8 cellular contexts compared by ENCODE assay signal in the genomic region with DNA sequence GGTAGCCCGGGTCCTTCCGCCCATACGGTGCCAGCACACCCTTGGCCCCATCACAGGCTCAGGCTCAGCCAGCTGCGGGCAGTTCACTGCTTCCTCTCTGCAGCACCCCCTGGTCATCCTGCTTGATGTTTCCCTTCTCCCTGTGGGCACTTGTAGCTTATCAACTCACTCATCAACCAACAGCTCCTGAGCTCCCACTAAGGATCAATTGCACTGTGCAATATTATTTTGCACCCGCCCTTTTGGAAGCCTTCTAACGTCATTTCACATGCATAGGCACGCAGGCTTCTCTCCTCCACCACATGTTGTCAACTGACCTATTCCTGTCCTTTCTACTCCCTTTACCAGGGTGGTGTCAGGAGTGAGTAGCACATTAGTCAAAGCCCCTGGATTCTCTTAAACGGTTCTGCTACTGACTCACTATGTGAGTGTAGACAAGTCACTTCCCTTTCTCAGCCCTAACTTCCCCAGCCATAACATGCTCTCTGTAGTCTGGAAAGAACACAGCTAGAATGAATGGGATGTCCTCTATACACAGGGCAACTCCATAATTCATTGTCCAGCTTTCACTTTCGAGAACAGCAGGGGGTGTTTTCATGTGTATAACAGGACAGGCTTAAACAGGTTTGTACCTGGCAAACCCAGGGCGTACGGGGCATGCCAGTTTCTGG. TPM values are rescaled to one million over a fixed set of nuclear protein-coding genes. Genes with fewer than 3 reads are reported as not detected.
DNase-seq lines count a peak whose midpoint lies in the region; ATAC-seq, FAIRE-seq and TF ChIP-seq lines count a peak whose summit lies in the region.

No MANE protein-coding gene starts in this region.

- peaks cover 27 to 35% of the 10 kb centered on the region in 2 experiments for H3K4me1 ChIP-seq in SK-N-SH (ENCODE audit: control insufficient read depth in 1 of 2, insufficient read depth in 2 of 2, low read depth in 1 of 2, low read length in 1 of 2)

- H3K79me2 ChIP-seq in SK-N-SH (ENCODE audit: insufficient read depth), result no peaks in the 10 kb centered on the region

- H2AFZ ChIP-seq in SK-N-SH (ENCODE audit: low read depth), result peak overlapping the region; percentile 35

- 0 out of 2 replicates have a peak, but pooled peaks have one; percentile 26 for TF ChIP-seq POLR2A in H54 (IDR thresholded peaks at IDR 0.05; ENCODE audit: low read depth, low read length)

- H3F3A ChIP-seq in SK-N-SH (replicated peaks; ENCODE audit: insufficient read depth), result peaks cover 17% of the 10 kb centered on the region

- peak overlapping the region; percentile 26 for H3K4me2 ChIP-seq in SK-N-SH

- CTCF ChIA-PET in SK-N-SH (lab: Yijun Ruan, JAX), result interaction anchor here (0.7 to 1.1 kb wide), 3 partner anchors 44 to 150 kb away, joined by 3 read pairs; no protein-coding TSS in a partner anchor

- H3K27me3 ChIP-seq in SK-N-SH (ENCODE audit: insufficient read depth), result no peaks in the 10 kb centered on the region

- 53% methylated on average over 11 of the region's 11 CpGs for WGBS in SK-N-SH (ENCODE audit: low lambda C conversion rate)

- peak; percentile 82 for FAIRE-seq in H54 (lab: Jason Lieb, UNC)

- TF ChIP-seq EP300 in SK-N-SH (IDR thresholded peaks at IDR 0.05; ENCODE audit: borderline replicate concordance in 1 of 2, low read depth in 1 of 2, low read length in 1 of 2), result peak in 1 of 2 experiments; percentile 85; a peak in 2 of 4 replicates

- no peak for TF ChIP-seq RAD21 in SK-N-SH (IDR thresholded peaks at IDR 0.05; ENCODE audit: low read length)

- H3K9me2 ChIP-seq in SK-N-SH, result no peaks in the 10 kb centered on the region

- TF ChIP-seq CTCF in SK-N-SH (IDR thresholded peaks at IDR 0.05), result no peak
- TF ChIP-seq CTCF in fibroblast of the aortic adventitia (IDR thresholded peaks at IDR 0.05; ENCODE audit: insufficient read depth, low read length), result peak; percentile 8
- TF ChIP-seq CTCF in retinal pigment epithelial cell (conservative IDR thresholded peaks at IDR 0.05; ENCODE audit: low read depth, low read length), result no peak

- no peaks in the 10 kb centered on the region for H4K20me1 ChIP-seq in SK-N-SH (ENCODE audit: insufficient read depth)

- H3K27ac ChIP-seq in SK-N-SH (ENCODE audit: low read depth in 2 of 2, low read length in 1 of 2), result peak overlapping the region in 1 of 2 experiments; percentile 79; a peak in 3 of 4 replicates

- H3K4me3 ChIP-seq in SK-N-SH (ENCODE audit: low read depth in 2 of 2, low read length in 1 of 2) (no peak overlapping the region), fibroblast of the aortic adventitia (ENCODE audit: low read depth, low read length) (no peak overlapping the region), retinal pigment epithelial cell (ENCODE audit: low read length) (no peak overlapping the region)

- POLR2A ChIA-PET in SK-N-SH (lab: Yijun Ruan, JAX), result interaction anchor here (0.8 to 2.5 kb wide), 6 partner anchors 11 to 67 kb away, joined by 3 to 11 read pairs (median 3); partner anchors contain the start of gene IRF2BP2

- no peak for ATAC-seq in GM19324 (IDR thresholded peaks at IDR 0.05; ENCODE audit: low FRiP score, unreplicated experiment)
- no peak for ATAC-seq in HG02763 (IDR thresholded peaks at IDR 0.05; ENCODE audit: unreplicated experiment)

- no peaks in the 10 kb centered on the region for H3K9me3 ChIP-seq in SK-N-SH

- DNase-seq in COLO829 (ENCODE audit: low spot score) (peak; percentile 50), H54 (ENCODE audit: insufficient read length, low spot score) (peak; percentile 83), SK-N-SH (peak; percentile 39), fibroblast of the aortic adventitia (ENCODE audit: low read depth) (peak; percentile 92), retinal pigment epithelial cell (ENCODE audit: low read depth) (peak; percentile 33), NCI-H1436 treated with DMSO at 0.1 percent for 48 hours (lab: John Stamatoyannopoulos, UW) (no peak)

- H3K36me3 ChIP-seq in SK-N-SH (replicated peaks in 1 of 2; ENCODE audit: control insufficient read depth in 1 of 2, insufficient read depth in 2 of 2, low read length in 1 of 2), result no peaks in the 10 kb centered on the region

- peak overlapping the region; percentile 35; the same call in 1 of the 2 replicates for H3K9ac ChIP-seq in SK-N-SH

TF ChIP-seq in SK-N-SH, 30 proteins besides CTCF, POLR2A, EP300 and RAD21:
- TF ChIP-seq SMC3 (IDR thresholded peaks at IDR 0.05; ENCODE audit: low read depth, low read length), result no peak
- TF ChIP-seq JUND (IDR thresholded peaks at IDR 0.05), result peak; percentile 79
- peak; percentile 79 for TF ChIP-seq RXRA (IDR thresholded peaks at IDR 0.05; ENCODE audit: borderline replicate concordance, low read depth)
- peak; percentile 17; the same call in 1 of the 2 replicates for TF ChIP-seq POLR2AphosphoS5 (IDR thresholded peaks at IDR 0.05; ENCODE audit: low read depth, low read length)
- TF ChIP-seq FOSL2 (IDR thresholded peaks at IDR 0.05; ENCODE audit: borderline replicate concordance, low read depth), result peak; percentile 87
- TF ChIP-seq GATA2 (CRISPR knock-in tag; IDR thresholded peaks at IDR 0.05), result no peak
- TF ChIP-seq NFIC (IDR thresholded peaks at IDR 0.05; ENCODE audit: borderline replicate concordance), result peak; percentile 40; the same call in 1 of the 2 replicates
- TF ChIP-seq, protein P1, sequence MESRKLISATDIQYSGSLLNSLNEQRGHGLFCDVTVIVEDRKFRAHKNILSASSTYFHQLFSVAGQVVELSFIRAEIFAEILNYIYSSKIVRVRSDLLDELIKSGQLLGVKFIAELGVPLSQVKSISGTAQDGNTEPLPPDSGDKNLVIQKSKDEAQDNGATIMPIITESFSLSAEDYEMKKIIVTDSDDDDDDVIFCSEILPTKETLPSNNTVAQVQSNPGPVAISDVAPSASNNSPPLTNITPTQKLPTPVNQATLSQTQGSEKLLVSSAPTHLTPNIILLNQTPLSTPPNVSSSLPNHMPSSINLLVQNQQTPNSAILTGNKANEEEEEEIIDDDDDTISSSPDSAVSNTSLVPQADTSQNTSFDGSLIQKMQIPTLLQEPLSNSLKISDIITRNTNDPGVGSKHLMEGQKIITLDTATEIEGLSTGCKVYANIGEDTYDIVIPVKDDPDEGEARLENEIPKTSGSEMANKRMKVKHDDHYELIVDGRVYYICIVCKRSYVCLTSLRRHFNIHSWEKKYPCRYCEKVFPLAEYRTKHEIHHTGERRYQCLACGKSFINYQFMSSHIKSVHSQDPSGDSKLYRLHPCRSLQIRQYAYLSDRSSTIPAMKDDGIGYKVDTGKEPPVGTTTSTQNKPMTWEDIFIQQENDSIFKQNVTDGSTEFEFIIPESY (IDR thresholded peaks at IDR 0.05; ENCODE audit: borderline replicate concordance, low read depth), result peak; percentile 45; the same call in 1 of the 2 replicates
- 0 out of 2 replicates have a peak, but pooled peaks have one; percentile 45 for TF ChIP-seq FOXM1 (IDR thresholded peaks at IDR 0.05; ENCODE audit: low read depth)
- TF ChIP-seq MEF2A (IDR thresholded peaks at IDR 0.05; ENCODE audit: borderline replicate concordance, low read depth), result peak; percentile 55; the same call in 1 of the 2 replicates
- peak; percentile 50; the same call in 1 of the 2 replicates for TF ChIP-seq SIN3A (IDR thresholded peaks at IDR 0.05; ENCODE audit: borderline replicate concordance, low read depth, low read length)
- TF ChIP-seq PBX3 (IDR thresholded peaks at IDR 0.05), result peak; percentile 67
- peak; percentile 85 for TF ChIP-seq TCF12 (IDR thresholded peaks at IDR 0.05)
- TF ChIP-seq MAX (IDR thresholded peaks at IDR 0.05; ENCODE audit: low read depth), result peak; percentile 77
- 0 out of 2 replicates have a peak, but pooled peaks have one; percentile 43 for TF ChIP-seq USF1 (IDR thresholded peaks at IDR 0.05; ENCODE audit: borderline replicate concordance, low read depth)
- TF ChIP-seq CHD2 (IDR thresholded peaks at IDR 0.05; ENCODE audit: low read length, partially characterized antibody), result no peak

RNA-seq across cellular contexts. Expression of gene IRF2BP2, which starts 47.1 kb away (rescaled TPM):
- 40.3 and 73.9 TPM in 2 replicates for polyA plus RNA-seq in SK-N-SH (2012; rRNA removed)
- polyA plus RNA-seq in SK-N-SH (2012; cell fraction: cytosol; rRNA removed), result 28.1 and 46.6 TPM in 2 replicates
- 73.9 and 167 TPM in 2 replicates for polyA plus RNA-seq in SK-N-SH (2012; cell fraction: nucleus; rRNA removed)
- total RNA-seq in fibroblast of the aortic adventitia (ENCODE audit: low replicate concordance), result 62.9 and 79.4 TPM in 2 replicates
